In genomic region chr15:25787855-25788521, GRCh38 we compare ENCODE assay signal across 8 cellular contexts.
DNase-seq lines count a peak whose midpoint lies in the region; ATAC-seq and TF ChIP-seq lines count a peak whose summit lies in the region.
"Had no signal": no experiment of that assay in that cellular context is flagged by ENCODE, and none has a peak within 500 bp of the region (broad histone marks: within the 10 kb centered on the region; RNA-seq: fewer than 3 reads in every experiment).

No MANE protein-coding gene starts in this region.

- H4K20me1 ChIP-seq in PC-3 (ENCODE audit: low read length) = no peaks in the 10 kb centered on the region

- CTCF ChIA-PET in PC-3 (lab: Charles Lee) = no interaction called here

- no peaks in the 10 kb centered on the region for H3F3A ChIP-seq in PC-3 (ENCODE audit: low read length, unreplicated experiment)

- TF ChIP-seq POLR2A in stomach (IDR thresholded peaks at IDR 0.05) = no peak

- H3K4me2 ChIP-seq in PC-3 (ENCODE audit: low read length) = no peak overlapping the region

- WGBS in heart right ventricle, 2 donors = 42 to 45% methylated on average over 13 of the region's 13 CpGs
- 30 to 43% (median 31%) methylated on average over 9 to 13 of the region's 13 CpGs for WGBS in stomach, 5 donors

- H3K79me2 ChIP-seq in PC-3 (ENCODE audit: low read length) = no peaks in the 10 kb centered on the region

- no TSS peak for BruUV-seq in PC-3 (replicated peaks; lab: Mats Ljungman, UMichigan)

- H3K9me2 ChIP-seq in PC-3 (replicated peaks; ENCODE audit: low read length) = no peaks in the 10 kb centered on the region

- ATAC-seq in GM19463 (IDR thresholded peaks at IDR 0.05; ENCODE audit: unreplicated experiment) = peak; percentile 90
- ATAC-seq in PC-3 = no peak
- ATAC-seq in heart right ventricle = peak in 4 of 8 donors; percentile 19 to 35 (median 24)

- DNase-seq in PC-3 (peak; percentile 20), heart right ventricle (no peak), stomach (no peak), NCI-H510A treated with DMSO at 0.1 percent for 48 hours (lab: John Stamatoyannopoulos, UW) (no peak), pons (ENCODE audit: low spot score) (no peak), HPDE6-E6E7 (ENCODE audit: extremely low spot score) (no peak)
- DNase-seq: cortex of kidney had no signal

- H2AFZ ChIP-seq in PC-3 (ENCODE audit: low read length) = no peak overlapping the region

- POLR2A ChIA-PET in PC-3 (lab: Charles Lee; ENCODE audit: unreplicated experiment) = no interaction called here

- H3K4me1 ChIP-seq in PC-3 (ENCODE audit: insufficient read depth, low read length) (no peaks in the 10 kb centered on the region), heart right ventricle (peaks cover 0 to 69% (median 28%) of the 10 kb centered on the region in 9 donors), stomach (peaks cover 6 to 60% (median 41%) of the 10 kb centered on the region in 4 donors)

- no peak for TF ChIP-seq EP300 in stomach (IDR thresholded peaks at IDR 0.05)

- intact Hi-C loops in PC-3 (cut with micrococcal nuclease) (no loop called here), heart right ventricle (cut with DNase I) (loop anchor here in 3 of 10 donors (2.0 to 10.0 kb wide), 3 partner anchors 61 to 77 kb away; partner anchors contain the start of gene ATP10A (in 2 of the 3)), stomach (cut with DNase I; ENCODE audit: low total_unique reads) (no loop called here)

- H3K9me3 ChIP-seq in PC-3 (ENCODE audit: low read length) (no peaks in the 10 kb centered on the region), heart right ventricle (no peaks in the 10 kb centered on the region), stomach (no peaks in the 10 kb centered on the region)

- no peaks in the 10 kb centered on the region for H3K36me3 ChIP-seq in PC-3 (ENCODE audit: low read depth, low read length)
- no peaks in the 10 kb centered on the region for H3K36me3 ChIP-seq in heart right ventricle
- H3K36me3 ChIP-seq in stomach = no peaks in the 10 kb centered on the region

- H3K27me3 ChIP-seq in PC-3 (ENCODE audit: low read length) = no peaks in the 10 kb centered on the region
- no peaks in the 10 kb centered on the region for H3K27me3 ChIP-seq in heart right ventricle
- H3K27me3 ChIP-seq in stomach = no peaks in the 10 kb centered on the region

- H3K4me3 ChIP-seq in PC-3 (ENCODE audit: low read length) (no peak overlapping the region), heart right ventricle (no peak overlapping the region), stomach (no peak overlapping the region)

- TF ChIP-seq CTCF in PC-3 (conservative IDR thresholded peaks at IDR 0.05; ENCODE audit: low read depth, low read length) = no peak
- TF ChIP-seq CTCF in heart right ventricle (IDR thresholded peaks at IDR 0.05) = no peak
- TF ChIP-seq CTCF in stomach (IDR thresholded peaks at IDR 0.05) = no peak

- H3K27ac ChIP-seq in PC-3 (ENCODE audit: low read length) (no peak overlapping the region), heart right ventricle (peak overlapping the region in 7 of 10 donors; percentile 11 to 36 (median 29)), stomach (peak overlapping the region in 4 of 5 donors; percentile 56 to 84 (median 76))

- no peak overlapping the region for H3K9ac ChIP-seq in PC-3 (ENCODE audit: low read length)
